In the genomic region with DNA sequence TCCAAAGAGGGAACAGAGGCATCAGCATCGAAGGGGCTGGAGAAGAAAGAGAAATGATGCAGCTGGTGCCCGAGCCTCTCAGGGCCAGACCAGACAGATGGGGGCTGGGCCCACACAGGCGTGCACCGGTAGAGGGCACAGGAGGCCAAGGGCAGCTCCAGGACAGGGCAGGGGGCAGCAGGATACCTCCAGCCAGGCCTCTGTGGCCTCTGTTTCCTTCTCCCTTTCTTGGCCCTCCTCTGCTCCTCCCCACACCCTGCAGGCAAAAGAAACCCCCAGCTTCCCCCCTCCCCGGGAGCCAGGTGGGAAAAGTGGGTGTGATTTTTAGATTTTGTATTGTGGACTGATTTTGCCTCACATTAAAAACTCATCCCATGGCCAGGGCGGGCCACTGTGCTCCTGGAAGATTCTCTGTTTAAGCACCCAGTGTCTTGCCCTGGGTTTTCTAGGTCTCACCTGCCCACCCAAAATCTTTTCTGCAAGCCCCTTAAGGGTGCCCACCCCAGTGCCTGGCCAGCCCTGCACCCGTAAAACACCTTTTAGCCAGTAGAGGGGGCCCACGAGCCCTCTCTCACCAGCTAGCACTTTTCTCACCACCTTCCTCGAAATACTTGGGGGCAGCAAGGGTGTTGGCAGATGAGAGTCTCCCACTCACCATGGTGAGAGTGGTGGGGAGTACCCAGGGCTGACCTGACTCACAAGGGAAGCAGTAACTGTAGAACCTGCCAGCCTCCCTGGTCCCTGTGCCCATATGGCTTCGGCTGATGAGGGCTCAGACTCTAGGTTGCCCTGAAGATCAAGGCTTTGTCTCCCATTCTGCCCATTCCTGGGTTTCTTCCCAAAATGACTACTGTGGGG, we compare ENCODE assay signal across 8 cellular contexts. TPM values are rescaled to one million over a fixed set of nuclear protein-coding genes. Genes with fewer than 3 reads are reported as not detected.
DNase-seq lines count a peak whose midpoint lies in the region; ATAC-seq, FAIRE-seq and TF ChIP-seq lines count a peak whose summit lies in the region.

No MANE protein-coding gene starts in this region.

- H3K56ac ChIP-seq in H9 (ENCODE audit: insufficient read length, low read depth, low read length), result no peak overlapping the region

- no peaks in the 10 kb centered on the region for H3K27me3 ChIP-seq in H9 (ENCODE audit: insufficient read depth, low read length)
- no peaks in the 10 kb centered on the region for H3K27me3 ChIP-seq in Peyer's patch
- no peaks in the 10 kb centered on the region for H3K27me3 ChIP-seq in parathyroid adenoma (ENCODE audit: control insufficient read depth, insufficient read depth, low read length)

- H3K27ac ChIP-seq in H9 (ENCODE audit: insufficient read length, low read depth, low read length) (no peak overlapping the region), Peyer's patch (peak overlapping the region in 3 of 4 donors; percentile 87 to 94 (median 91)), parathyroid adenoma (peak overlapping the region; percentile 40)

- H3K14ac ChIP-seq in H9 (ENCODE audit: insufficient read depth, low read length), result no peak overlapping the region

- DNase-seq in AG10803 (ENCODE audit: low read depth) (peak; percentile 46), H9 (peak; percentile 80), Peyer's patch (peak; percentile 44 to 81 (median 78)), foreskin fibroblast (peak; percentile 48 to 76), urothelium cell line (ENCODE audit: low spot score) (peak; percentile 54)
- DNase-seq in activated T-helper 2 cell treated with anti-CD3 and anti-CD28 coated beads, Interferon-gamma antibody, Interleukin-2, Interleukin-4, amounts not matched to agents 10 μg/mL and 5 μg/mL and 100 μg/mL, durations not matched to agents 14 hours and 24 hours and 36 hours (ENCODE audit: low spot score), result peak; percentile 39

- H3T11ph ChIP-seq in H9 (ENCODE audit: low read length), result no peak overlapping the region

- H3K79me2 ChIP-seq in H9 (ENCODE audit: insufficient read depth, low read length) (no peaks in the 10 kb centered on the region), parathyroid adenoma (no peaks in the 10 kb centered on the region)

- no peaks in the 10 kb centered on the region; the same call in 1 of the 2 replicates for H3K27me3 Mint-ChIP-seq in H9 (ENCODE audit: low read depth)
- H3K27me3 Mint-ChIP-seq in activated T-helper 2 cell treated with anti-CD3 and anti-CD28 coated beads, Interferon-gamma antibody, Interleukin-2, Interleukin-4, amounts not matched to agents 10 μg/mL and 5 μg/mL and 100 μg/mL, durations not matched to agents 14 hours and 24 hours and 36 hours (ENCODE audit: low read depth), result no peaks in the 10 kb centered on the region

- H2BK120ac ChIP-seq in H9 (ENCODE audit: low read depth, low read length, poor library complexity, severe bottlenecking), result no peak overlapping the region

- H2BK12ac ChIP-seq in H9 (ENCODE audit: insufficient read length, low read depth, low read length), result no peak overlapping the region

- H2BK20ac ChIP-seq in H9 (ENCODE audit: low read depth, low read length, poor library complexity, severe bottlenecking), result no peak overlapping the region

- H2BK15ac ChIP-seq in H9 (ENCODE audit: low read depth, low read length), result no peak overlapping the region

- no peak overlapping the region for H3K9ac ChIP-seq in H9 (ENCODE audit: extremely low read depth, insufficient read length, low read length)
- H3K9ac ChIP-seq in parathyroid adenoma, result no peak overlapping the region

- no peak overlapping the region for H2AFZ ChIP-seq in H9 (ENCODE audit: low read length)
- H2AFZ ChIP-seq in parathyroid adenoma, result no peak overlapping the region

- no peak overlapping the region for H3K4me2 ChIP-seq in H9 (ENCODE audit: insufficient read depth, insufficient read length, low read length)
- no peak overlapping the region for H3K4me2 ChIP-seq in parathyroid adenoma (ENCODE audit: low read length)

- no peak overlapping the region for H2AK5ac ChIP-seq in H9 (ENCODE audit: insufficient read length, low read length)

- H3K27ac Mint-ChIP-seq in H9, result peak overlapping the region; percentile 46 to 94 (median 84); a peak in 5 of 7 replicates
- H3K27ac Mint-ChIP-seq in activated T-helper 2 cell treated with anti-CD3 and anti-CD28 coated beads, Interferon-gamma antibody, Interleukin-2, Interleukin-4, amounts not matched to agents 10 μg/mL and 5 μg/mL and 100 μg/mL, durations not matched to agents 14 hours and 24 hours and 36 hours, result no peak overlapping the region

- H3K4me1 ChIP-seq in H9 (ENCODE audit: insufficient read depth, low read length) (no peaks in the 10 kb centered on the region; the same call in 1 of the 2 replicates), Peyer's patch (peaks cover 0 to 44% (median 9%) of the 10 kb centered on the region in 4 donors), parathyroid adenoma (peaks cover 6% of the 10 kb centered on the region)

- H3K79me1 ChIP-seq in H9 (ENCODE audit: insufficient read depth, low read depth, low read length, poor library complexity, severe bottlenecking), result no peaks in the 10 kb centered on the region

- peaks cover 51 to 65% of the 10 kb centered on the region in 2 experiments for H3K4me1 Mint-ChIP-seq in H9
- H3K4me1 Mint-ChIP-seq in activated T-helper 2 cell treated with anti-CD3 and anti-CD28 coated beads, Interferon-gamma antibody, Interleukin-2, Interleukin-4, amounts not matched to agents 10 μg/mL and 5 μg/mL and 100 μg/mL, durations not matched to agents 14 hours and 24 hours and 36 hours (ENCODE audit: low read depth), result peaks cover 24% of the 10 kb centered on the region

- H3K36me3 ChIP-seq in Peyer's patch (peaks cover 0 to 6% (median 0%) of the 10 kb centered on the region in 3 donors), parathyroid adenoma (ENCODE audit: control insufficient read depth, insufficient read depth, low read length) (no peaks in the 10 kb centered on the region)

- H3K9me3 Mint-ChIP-seq in H9, result no peaks in the 10 kb centered on the region
- no peaks in the 10 kb centered on the region for H3K9me3 Mint-ChIP-seq in activated T-helper 2 cell treated with anti-CD3 and anti-CD28 coated beads, Interferon-gamma antibody, Interleukin-2, Interleukin-4, amounts not matched to agents 10 μg/mL and 5 μg/mL and 100 μg/mL, durations not matched to agents 14 hours and 24 hours and 36 hours

- no peak overlapping the region for H3K23ac ChIP-seq in H9 (ENCODE audit: insufficient read length, low read depth, low read length)

- no peaks in the 10 kb centered on the region for H3K9me3 ChIP-seq in H9 (ENCODE audit: control insufficient read depth, low read depth, low read length)
- no peaks in the 10 kb centered on the region for H3K9me3 ChIP-seq in Peyer's patch
- no peaks in the 10 kb centered on the region for H3K9me3 ChIP-seq in parathyroid adenoma (ENCODE audit: control insufficient read depth, low read length)

- no peak overlapping the region for H4K5ac ChIP-seq in H9 (ENCODE audit: insufficient read length, low read depth, low read length)

- intact Hi-C loops in activated T-helper 2 cell treated with anti-CD3 and anti-CD28 coated beads, Interferon-gamma antibody, Interleukin-2, Interleukin-4, amounts not matched to agents 10 μg/mL and 5 μg/mL and 100 μg/mL, durations not matched to agents 14 hours and 24 hours and 36 hours (cut with micrococcal nuclease), result loop anchor here (1.0 to 5.0 kb wide), 2 partner anchors 44 to 153 kb away; a partner anchor contains a TSS

- H2BK5ac ChIP-seq in H9 (ENCODE audit: insufficient read length, low read length), result no peak overlapping the region

- H3K4me3 ChIP-seq in AG10803 (ENCODE audit: low read length) (no peak overlapping the region), Peyer's patch (no peak overlapping the region), foreskin fibroblast (ENCODE audit: low read depth in 1 of 2, low read length in 2 of 2) (no peak overlapping the region), parathyroid adenoma (ENCODE audit: low read depth, low read length) (no peak overlapping the region)

- H3K4me3 Mint-ChIP-seq in H9, result no peak overlapping the region; a peak in 1 of 5 replicates
- H3K4me3 Mint-ChIP-seq in activated T-helper 2 cell treated with anti-CD3 and anti-CD28 coated beads, Interferon-gamma antibody, Interleukin-2, Interleukin-4, amounts not matched to agents 10 μg/mL and 5 μg/mL and 100 μg/mL, durations not matched to agents 14 hours and 24 hours and 36 hours (ENCODE audit: low read depth), result no peak overlapping the region

- H3K23me2 ChIP-seq in H9 (ENCODE audit: insufficient read length, low read depth, low read length, poor library complexity, severe bottlenecking), result peaks cover 6% of the 10 kb centered on the region

- H4K91ac ChIP-seq in H9 (ENCODE audit: insufficient read length, low read depth, low read length), result no peak overlapping the region

- no peak for ATAC-seq in GM21360 (IDR thresholded peaks at IDR 0.05; ENCODE audit: unreplicated experiment)

- H3K36me3 Mint-ChIP-seq in H9 (ENCODE audit: insufficient read depth in 1 of 3, low read depth in 3 of 3), result peaks cover 4 to 47% (median 11%) of the 10 kb centered on the region in 3 experiments; a peak in 5 of 7 replicates
- peaks cover 44% of the 10 kb centered on the region for H3K36me3 Mint-ChIP-seq in activated T-helper 2 cell treated with anti-CD3 and anti-CD28 coated beads, Interferon-gamma antibody, Interleukin-2, Interleukin-4, amounts not matched to agents 10 μg/mL and 5 μg/mL and 100 μg/mL, durations not matched to agents 14 hours and 24 hours and 36 hours (ENCODE audit: low read depth)

- no peak overlapping the region for H4K8ac ChIP-seq in H9 (replicated peaks; ENCODE audit: insufficient read length, low read depth, low read length)

- no peak for FAIRE-seq in urothelium cell line (lab: Jason Lieb, UNC)

- H4K20me1 ChIP-seq in H9 (ENCODE audit: control insufficient read depth, insufficient read depth, insufficient read length), result no peaks in the 10 kb centered on the region

- TF ChIP-seq CTCF in AG10803 (conservative IDR thresholded peaks at IDR 0.05; ENCODE audit: low read length) (peak; percentile 81), H9 (conservative IDR thresholded peaks at IDR 0.05) (peak; percentile 98), Peyer's patch (IDR thresholded peaks at IDR 0.05) (peak; percentile 32 to 85 (median 80)), foreskin fibroblast (IDR thresholded peaks at IDR 0.05; ENCODE audit: low read depth, low read length) (peak; percentile 90), parathyroid adenoma (IDR thresholded peaks at IDR 0.05) (peak; percentile 91)

- no peak overlapping the region for H3K18ac ChIP-seq in H9 (ENCODE audit: insufficient read length, low read depth, low read length)

- H3K4ac ChIP-seq in H9 (ENCODE audit: low read depth, low read length), result no peak overlapping the region

- no peak for TF ChIP-seq POLR2A in Peyer's patch (IDR thresholded peaks at IDR 0.05)

- WGBS in H9 (ENCODE audit: extremely low coverage, insufficient read length, low lambda C conversion rate), result no CpG with 5 or more reads among the region's 10 CpGs

RNA-seq across cellular contexts. Expression of a gene that starts 35.7 kb away (rescaled TPM):
- total RNA-seq in H9 (2021) (355 and 360 TPM in 2 replicates), Peyer's patch (100 to 1,000 TPM; 408 to 760 (median 570) TPM)
- 1.5 and 2.1 TPM in 2 replicates for total RNA-seq in activated T-helper 2 cell treated with anti-CD3 and anti-CD28 coated beads, Interferon-gamma antibody, Interleukin-2, Interleukin-4, amounts not matched to agents 10 μg/mL and 5 μg/mL and 100 μg/mL, durations not matched to agents 14 hours and 24 hours and 36 hours

RNA-seq across cellular contexts. Expression of a gene that starts 55.1 kb away (rescaled TPM):
- total RNA-seq in H9 (2021) (162 and 169 TPM in 2 replicates), Peyer's patch (10 to 100 TPM; 38.9 to 97.4 (median 56.3) TPM)
- total RNA-seq in activated T-helper 2 cell treated with anti-CD3 and anti-CD28 coated beads, Interferon-gamma antibody, Interleukin-2, Interleukin-4, amounts not matched to agents 10 μg/mL and 5 μg/mL and 100 μg/mL, durations not matched to agents 14 hours and 24 hours and 36 hours, result 184 and 188 TPM in 2 replicates

Comparison
In these comparisons a context has a peak if more than half of its experiments do, and no peak if none do; other contexts are left out.
1. RNA of a gene that starts 35.7 kb away (total RNA-seq): 408 to 760 TPM in Peyer's patch and 355 to 360 TPM in H9; 1.5 to 2.1 TPM in activated T-helper 2 cell treated with anti-CD3 and anti-CD28 coated beads, Interferon-gamma antibody, Interleukin-2, Interleukin-4, amounts not matched to agents 10 μg/mL and 5 μg/mL and 100 μg/mL, durations not matched to agents 14 hours and 24 hours and 36 hours; every median in the first group is over 100 times any median in the second.
2. Peak in every context shown above with its lines, with median percentiles within 50 percentile points of each other: DNase-seq and CTCF ChIP-seq.